Comparison of ENCODE assay signal across 25 cellular contexts in genomic region chr1:22556391-22557104, GRCh38. TPM values are rescaled to one million over a fixed set of nuclear protein-coding genes. Genes with fewer than 3 reads are reported as not detected.
A peak's percentile ranks its signal among the peaks of the same experiment; 100 is the strongest.
DNase-seq lines count a peak whose midpoint lies in the region; ATAC-seq, FAIRE-seq and TF ChIP-seq lines count a peak whose summit lies in the region.
"Had no signal": no experiment of that assay in that cellular context is flagged by ENCODE, and none has a peak within 500 bp of the region (broad histone marks: within the 10 kb centered on the region; RNA-seq: fewer than 3 reads in every experiment).

No MANE protein-coding gene starts in this region.

- intact Hi-C loops in thyroid gland (cut with DNase I) = no loop called here
- intact Hi-C loops in ovary (cut with DNase I) = loop anchor here in 1 of 4 donors (10.0 kb wide), 1 partner anchor 132 kb away; no protein-coding TSS in a partner anchor

- peak overlapping the region; percentile 60 for H2AFZ ChIP-seq in H1 (ENCODE audit: low read length)

- no peak overlapping the region for H4K8ac ChIP-seq in H1 (ENCODE audit: extremely low read depth, insufficient read depth, low read length)

- DNase-seq in NCI-H69 (lab: John Stamatoyannopoulos, UW) (peak; percentile 36), H1 (ENCODE audit: low read depth in 1 of 2, low spot score in 2 of 2) (peak; percentile 57 to 72), left kidney (ENCODE audit: low read depth, low spot score) (peak; percentile 29), thyroid gland (peak; percentile 6 to 18), ovary (no peak)
- DNase-seq: activated CD4-positive, CD25-positive, alpha-beta regulatory T cell treated with anti-CD3 and anti-CD28 coated beads, Interleukin-2, amount 50 U/mL, for 72 hours; activated CD8-positive, alpha-beta T cell treated with anti-CD3 and anti-CD28 coated beads, Interleukin-2, amount 10 ng/mL, durations not matched to agents 7 days and 5 days; activated naive CD4-positive, alpha-beta T cell; activated T-cell treated with anti-CD3 and anti-CD28 coated beads, Interleukin-2, amount 50 U/mL, for 1 hour; CD4-positive, alpha-beta T cell; colonic mucosa; immature natural killer cell; lower lobe of right lung; spleen; stimulated activated CD4-positive, alpha-beta T cell treated with anti-CD3 and anti-CD28 coated beads, Interleukin-4, amount 100 ng/mL, for 1 hour; stimulated activated naive CD4-positive, alpha-beta T cell; testis had no signal

- CTCF ChIA-PET in H1 (lab: Charles Lee; ENCODE audit: partially characterized antibody) = interaction anchor here (0.7 to 6.5 kb wide), 7 partner anchors 8 to 105 kb away, joined by 3 to 39 read pairs (median 3); partner anchors contain the start of gene C1QC

- no peak overlapping the region for H3K23ac ChIP-seq in H1 (ENCODE audit: insufficient read length)

- H3K9ac ChIP-seq in H1 (replicated peaks in 1 of 4; ENCODE audit: extremely low read depth in 1 of 4, low read depth in 3 of 4, low read length in 3 of 4) = no peak overlapping the region; a peak in 2 of 7 replicates

- H3K27me3 ChIP-seq in H1 (replicated peaks in 1 of 4; ENCODE audit: control insufficient read depth in 3 of 4, extremely low read depth in 1 of 4, insufficient read depth in 3 of 4, low read length in 3 of 4) (peaks cover 0 to 7% (median under 1%) of the 10 kb centered on the region in 4 experiments; a peak in 2 of 7 replicates), thyroid gland (no peaks in the 10 kb centered on the region), ovary (no peaks in the 10 kb centered on the region)
- H3K27me3 ChIP-seq: adrenal gland, testis had no signal

- no peaks in the 10 kb centered on the region for H3K9me3 ChIP-seq in H1 (ENCODE audit: insufficient read depth in 2 of 2, low read depth in 1 of 2, low read length in 1 of 2)
- H3K9me3 ChIP-seq in thyroid gland = no peaks in the 10 kb centered on the region
- no peaks in the 10 kb centered on the region for H3K9me3 ChIP-seq in ovary
- H3K9me3 ChIP-seq: adrenal gland, breast epithelium, colonic mucosa, lower lobe of right lung, spleen, testis had no signal

- no peaks in the 10 kb centered on the region for H3K36me3 ChIP-seq in H1 (ENCODE audit: control insufficient read depth in 2 of 4, insufficient read depth in 4 of 4, low read length in 3 of 4)
- H3K36me3 ChIP-seq in thyroid gland = no peaks in the 10 kb centered on the region
- H3K36me3 ChIP-seq in ovary = no peaks in the 10 kb centered on the region
- H3K36me3 ChIP-seq: adrenal gland, breast epithelium, colonic mucosa, lower lobe of right lung, spleen had no signal

- TF ChIP-seq POLR2A in H1 (IDR thresholded peaks at IDR 0.05; ENCODE audit: control extremely low read depth in 1 of 2, low read depth in 2 of 2, low read length in 2 of 2) (no peak), thyroid gland (IDR thresholded peaks at IDR 0.05) (no peak), ovary (IDR thresholded peaks at IDR 0.05) (no peak)

- 36% methylated on average over 10 of the region's 13 CpGs; no CpG with 5 or more reads in 1 of the 2 experiments for WGBS in H1 (ENCODE audit: extremely low coverage in 1 of 2, insufficient coverage in 1 of 2, insufficient read length in 1 of 2, insufficient replicate concordance in 2 of 2, low coverage in 1 of 2, low lambda C conversion rate in 2 of 2, missing lambda C conversion rate in 1 of 2), 2 experiments
- 32 to 34% methylated on average over 13 of the region's 13 CpGs for WGBS in thyroid gland, 2 donors
- 37 to 47% (median 43%) methylated on average over 13 of the region's 13 CpGs for WGBS in ovary, 3 donors

- peak overlapping the region; percentile 96 for H3K4ac ChIP-seq in H1 (replicated peaks; ENCODE audit: insufficient read length, low read depth, low read length)

- peak overlapping the region; percentile 95 for H3K18ac ChIP-seq in H1 (ENCODE audit: extremely low read depth, low read length)

- peak overlapping the region; percentile 98 for H4K91ac ChIP-seq in H1 (replicated peaks; ENCODE audit: insufficient read length, low read length)

- H2BK15ac ChIP-seq in H1 (ENCODE audit: low read length) = peak overlapping the region; percentile 99

- no peak for TF ChIP-seq CTCF in H1 (IDR thresholded peaks at IDR 0.05; ENCODE audit: control extremely low read depth in 1 of 3, insufficient read depth in 1 of 3, low read depth in 1 of 3, low read length in 3 of 3)
- no peak for TF ChIP-seq CTCF in thyroid gland (IDR thresholded peaks at IDR 0.05)
- TF ChIP-seq CTCF in ovary (IDR thresholded peaks at IDR 0.05) = no peak

- ATAC-seq in SK-N-SH treated with all-trans-retinoic acid at 6 μM for 48 hours = no peak
- no peak for ATAC-seq in GM18909 (IDR thresholded peaks at IDR 0.05; ENCODE audit: poor library complexity, unreplicated experiment)
- ATAC-seq: activated CD8-positive, alpha-beta T cell treated with anti-CD3 and anti-CD28 coated beads, Interleukin-2, amount 10 ng/mL, durations not matched to agents 7 days and 5 days had no signal

- no peaks in the 10 kb centered on the region for H4K20me1 ChIP-seq in H1 (replicated peaks in 1 of 2; ENCODE audit: control insufficient read depth in 1 of 2, insufficient read depth in 2 of 2, low read length in 2 of 2)

- peak overlapping the region; percentile 57 for H2BK120ac ChIP-seq in H1 (replicated peaks; ENCODE audit: low read depth, low read length)

- no peaks in the 10 kb centered on the region for H3K79me1 ChIP-seq in H1 (ENCODE audit: low read depth, low read length)

- H3K4me3 ChIP-seq in H1 (ENCODE audit: extremely low read depth in 1 of 4, insufficient read depth in 2 of 4, low read depth in 3 of 4, low read length in 4 of 4) = peak overlapping the region in 1 of 4 experiments; percentile 37; a peak in 1 of 8 replicates
- H3K4me3 ChIP-seq in thyroid gland (replicated peaks in 1 of 3) = no peak overlapping the region
- no peak overlapping the region for H3K4me3 ChIP-seq in ovary
- H3K4me3 ChIP-seq: adrenal gland, breast epithelium, colonic mucosa, lower lobe of right lung, spleen, testis had no signal

- H2BK20ac ChIP-seq in H1 (ENCODE audit: low read length) = peak overlapping the region; percentile 99

- H3K23me2 ChIP-seq in H1 (ENCODE audit: low read depth, low read length) = peaks cover 3% of the 10 kb centered on the region; the same call in 1 of the 2 replicates

- peaks cover 0 to 36% (median 19%) of the 10 kb centered on the region in 4 experiments; a peak in 6 of 7 replicates for H3K4me1 ChIP-seq in H1 (replicated peaks in 1 of 4; ENCODE audit: control insufficient read depth in 3 of 4, insufficient read depth in 4 of 4, low read length in 3 of 4)
- H3K4me1 ChIP-seq in thyroid gland = no peaks in the 10 kb centered on the region
- no peaks in the 10 kb centered on the region for H3K4me1 ChIP-seq in ovary (ENCODE audit: insufficient read depth)
- H3K4me1 ChIP-seq: breast epithelium, colonic mucosa, lower lobe of right lung had no signal

- peak overlapping the region; percentile 65 for H4K5ac ChIP-seq in H1 (ENCODE audit: insufficient read length, low read depth, low read length)

- peak overlapping the region; percentile 84; the same call in 1 of the 2 replicates for H2BK12ac ChIP-seq in H1 (ENCODE audit: low read depth, low read length)

- H3K79me2 ChIP-seq in H1 (ENCODE audit: control insufficient read depth in 1 of 2, insufficient read depth in 2 of 2, low read length in 2 of 2) = no peaks in the 10 kb centered on the region

- peak overlapping the region; percentile 94 for H2AK5ac ChIP-seq in H1 (ENCODE audit: low read depth, low read length)

- POLR2A ChIA-PET in H1 (lab: Charles Lee; ENCODE audit: partially characterized antibody) = interaction anchor here (0.6 to 1.6 kb wide), 3 partner anchors 12 to 79 kb away, joined by 3 to 6 read pairs (median 3); no protein-coding TSS in a partner anchor

- TF ChIP-seq EP300 in H1 (IDR thresholded peaks at IDR 0.05; ENCODE audit: borderline replicate concordance in 1 of 2, low read depth in 2 of 2, low read length in 2 of 2) (no peak), ovary (IDR thresholded peaks at IDR 0.05) (no peak)

- no peak overlapping the region for H3K14ac ChIP-seq in H1 (ENCODE audit: insufficient read length)

- no peak for TF ChIP-seq RAD21 in H1 (IDR thresholded peaks at IDR 0.05 in 1 of 2, conservative IDR thresholded peaks at IDR 0.05 in 1 of 2; ENCODE audit: low read depth in 2 of 2, low read length in 2 of 2)

- no peak overlapping the region for H3K27ac ChIP-seq in H1 (ENCODE audit: low read depth, low read length)
- no peak overlapping the region for H3K27ac ChIP-seq in thyroid gland
- no peak overlapping the region for H3K27ac ChIP-seq in ovary
- H3K27ac ChIP-seq: adrenal gland, breast epithelium, colonic mucosa, lower lobe of right lung, testis had no signal

- FAIRE-seq in H1 (lab: Jason Lieb, UNC) = peak; percentile 32

- H2BK5ac ChIP-seq in H1 (ENCODE audit: low read depth, low read length) = peak overlapping the region; percentile 92; the same call in 1 of the 2 replicates

- peak overlapping the region; percentile 38 to 46 for H3K4me2 ChIP-seq in H1 (ENCODE audit: insufficient read depth in 1 of 2, low read depth in 2 of 2, low read length in 2 of 2)

- H3K56ac ChIP-seq in H1 (replicated peaks; ENCODE audit: insufficient read length, low read depth, low read length) = no peak overlapping the region

TF ChIP-seq in H1, 55 proteins besides CTCF, POLR2A, EP300 and RAD21 (continues in another document):
- TF ChIP-seq E2F6 (IDR thresholded peaks at IDR 0.05) = 0 out of 2 replicates have a peak, but pooled peaks have one; percentile 13

TF ChIP-seq in SK-N-SH treated with all-trans-retinoic acid at 6 μM for 48 hours, 23 proteins besides CTCF, POLR2A, EP300 and RAD21 (continues in another document):
- no peak for TF ChIP-seq ZNF70 (CRISPR knock-in tag; IDR thresholded peaks at IDR 0.05)
- no peak for TF ChIP-seq OSR1 (CRISPR knock-in tag; IDR thresholded peaks at IDR 0.05)
- no peak for TF ChIP-seq ZNF565 (CRISPR knock-in tag; conservative IDR thresholded peaks at IDR 0.05; ENCODE audit: low read depth)
- no peak for TF ChIP-seq RARB (CRISPR knock-in tag; IDR thresholded peaks at IDR 0.05)

RNA-seq across cellular contexts. Expression of gene EPHA8, which starts 6.7 kb away (rescaled TPM):
- 4.0 and 4.3 TPM in 2 replicates for total RNA-seq in H1 (2021; fragmentation: NEBNext Ultra II Directional; extraction: Animal tissue kit (Norgen Biotek cat#: 25700))
- polyA plus RNA-seq in H1 (2011; rRNA removed) (8.4 and 9.5 TPM in 2 replicates), ovary (under 1 TPM in 1 of 2 donors, not detected in 1; 0.02 TPM)
- 5.5 TPM for polyA plus RNA-seq in H1 (2011; cell fraction: cytosol; rRNA removed)
- 8.1 TPM for polyA plus RNA-seq in H1 (2011; cell fraction: nucleus; rRNA removed)
- 2.0 to 5.1 TPM (median 3.7 TPM) in 4 replicates for polyA plus RNA-seq in H1 (2012, experiment 1 of 2)
- polyA plus RNA-seq in H1 (2012, experiment 2 of 2) = 3.1 TPM
- polyA plus RNA-seq in H1 (2013, experiment 1 of 2) = 3.9 TPM
- 3.8 TPM for polyA plus RNA-seq in H1 (2013, experiment 2 of 2)
- polyA minus RNA-seq in H1 (2011; rRNA and poly(A)+ RNA removed) = 1.6 and 2.0 TPM in 2 replicates
- 1.9 TPM for polyA minus RNA-seq in H1 (2011; cell fraction: cytosol; rRNA and poly(A)+ RNA removed)
- polyA minus RNA-seq in H1 (2011; cell fraction: nucleus; rRNA and poly(A)+ RNA removed) = 3.2 TPM
- total RNA-seq in thyroid gland (not detected), ovary (not detected)
- total RNA-seq: activated CD8-positive, alpha-beta T cell treated with anti-CD3 and anti-CD28 coated beads, Interleukin-2, amount 10 ng/mL, durations not matched to agents 7 days and 5 days; breast epithelium; CD4-positive, alpha-beta T cell; colonic mucosa; glomerular endothelial cell; LHCN-M2; lower lobe of right lung; renal cortical epithelial cell; RPMI7951 had no signal
- polyA plus RNA-seq: immature natural killer cell had no signal

Comparison
In these comparisons a context has a peak if more than half of its experiments do, and no peak if none do; other contexts are left out.
1. DNase-seq: peak in NCI-H69 (single experiment), H1 (2 of 2), left kidney (single experiment) and thyroid gland (2 of 2); none in ovary (0 of 5).